Comparison of ENCODE assay signal across 1 cellular context in genomic region chr16:8866118-8866883, GRCh38.
TF ChIP-seq lines count a peak whose summit lies in the region.

No MANE protein-coding gene starts in this region.

TF ChIP-seq in HepG2, 621 proteins besides CTCF, POLR2A, EP300 and RAD21 (continued from another document and continues in another):
- peak; percentile 77 for TF ChIP-seq THRA (CRISPR knock-in tag; IDR thresholded peaks at IDR 0.05; ENCODE audit: borderline replicate concordance)
- TF ChIP-seq ZNF652 (CRISPR knock-in tag; IDR thresholded peaks at IDR 0.05; ENCODE audit: borderline replicate concordance, low read depth) = no peak
- TF ChIP-seq HHEX (CRISPR knock-in tag; IDR thresholded peaks at IDR 0.05) = no peak; the same call in 1 of the 2 replicates
- TF ChIP-seq HMGXB4 (CRISPR knock-in tag; IDR thresholded peaks at IDR 0.05; ENCODE audit: borderline replicate concordance in 1 of 2, low read depth in 1 of 2) = peak in 1 of 2 experiments; percentile 49; a peak in 1 of 4 replicates
- TF ChIP-seq MZF1 (CRISPR knock-in tag; IDR thresholded peaks at IDR 0.05; ENCODE audit: borderline replicate concordance) = no peak; the same call in 1 of the 2 replicates
- TF ChIP-seq ZGPAT (CRISPR knock-in tag; IDR thresholded peaks at IDR 0.05) = peak; percentile 66; the same call in 1 of the 2 replicates
- TF ChIP-seq ZNF280B (CRISPR knock-in tag; IDR thresholded peaks at IDR 0.05; ENCODE audit: borderline replicate concordance) = no peak; the same call in 1 of the 2 replicates
- TF ChIP-seq MAF1 (CRISPR knock-in tag; IDR thresholded peaks at IDR 0.05; ENCODE audit: borderline replicate concordance) = no peak
- no peak; the same call in 1 of the 2 replicates for TF ChIP-seq ZNF234 (CRISPR knock-in tag; conservative IDR thresholded peaks at IDR 0.05)
- TF ChIP-seq FOXM1 (CRISPR knock-in tag; IDR thresholded peaks at IDR 0.05) = no peak
- TF ChIP-seq BHLHE40 (IDR thresholded peaks at IDR 0.05; ENCODE audit: low read length) = peak; percentile 90
- no peak for TF ChIP-seq ZFP36 (IDR thresholded peaks at IDR 0.05; ENCODE audit: borderline replicate concordance, low read depth, low read length, partially characterized antibody)
- no peak for TF ChIP-seq ZNF784 (CRISPR knock-in tag; IDR thresholded peaks at IDR 0.05; ENCODE audit: borderline replicate concordance)
- TF ChIP-seq DPF2 (CRISPR knock-in tag; IDR thresholded peaks at IDR 0.05; ENCODE audit: borderline replicate concordance, low read depth) = no peak
- TF ChIP-seq SMARCE1 (IDR thresholded peaks at IDR 0.05; ENCODE audit: borderline replicate concordance) = no peak
- TF ChIP-seq FUBP1 (CRISPR knock-in tag; IDR thresholded peaks at IDR 0.05; ENCODE audit: borderline replicate concordance) = no peak
- TF ChIP-seq ESRRA (CRISPR knock-in tag; IDR thresholded peaks at IDR 0.05; ENCODE audit: low read depth) = 0 out of 2 replicates have a peak, but pooled peaks have one; percentile 27
- no peak for TF ChIP-seq RNF219 (CRISPR knock-in tag; IDR thresholded peaks at IDR 0.05)
- TF ChIP-seq ZNF121 (CRISPR knock-in tag; IDR thresholded peaks at IDR 0.05) = peak; percentile 98
- TF ChIP-seq ZNF597 (CRISPR knock-in tag; IDR thresholded peaks at IDR 0.05) = no peak
- TF ChIP-seq HES4 (CRISPR knock-in tag; IDR thresholded peaks at IDR 0.05; ENCODE audit: borderline replicate concordance) = peak; percentile 90
- TF ChIP-seq PCBP2 (optimal IDR thresholded peaks at IDR 0.05; ENCODE audit: low read depth, low read length, poor library complexity, severe bottlenecking) = no peak
- TF ChIP-seq TSC22D2 (CRISPR knock-in tag; IDR thresholded peaks at IDR 0.05; ENCODE audit: borderline replicate concordance) = peak; percentile 92; the same call in 1 of the 2 replicates
- peak; percentile 23; the same call in 1 of the 2 replicates for TF ChIP-seq GZF1 (CRISPR knock-in tag; IDR thresholded peaks at IDR 0.05)
- TF ChIP-seq HNRNPL (IDR thresholded peaks at IDR 0.05; ENCODE audit: low read depth, low read length) = no peak
- no peak for TF ChIP-seq SP1 (IDR thresholded peaks at IDR 0.05)
- TF ChIP-seq SP1 (CRISPR knock-in tag; IDR thresholded peaks at IDR 0.05) = 0 out of 2 replicates have a peak, but pooled peaks have one; percentile 8
- peak; percentile 57; the same call in 1 of the 2 replicates for TF ChIP-seq ZBTB33 (CRISPR knock-in tag; IDR thresholded peaks at IDR 0.05)
- peak; percentile 31; the same call in 1 of the 2 replicates for TF ChIP-seq HOMEZ (CRISPR knock-in tag; IDR thresholded peaks at IDR 0.05; ENCODE audit: low read depth)
- TF ChIP-seq ELF4 (CRISPR knock-in tag; IDR thresholded peaks at IDR 0.05; ENCODE audit: borderline replicate concordance) = no peak
- peak; percentile 73; the same call in 1 of the 2 replicates for TF ChIP-seq SALL2 (CRISPR knock-in tag; IDR thresholded peaks at IDR 0.05)
- peak; percentile 94 for TF ChIP-seq ATF7-NPFF (CRISPR knock-in tag; IDR thresholded peaks at IDR 0.05; ENCODE audit: low read depth)
- peak; percentile 76 for TF ChIP-seq MIER3 (CRISPR knock-in tag; IDR thresholded peaks at IDR 0.05; ENCODE audit: borderline replicate concordance)
- no peak for TF ChIP-seq ZBTB34 (CRISPR knock-in tag; IDR thresholded peaks at IDR 0.05)
- TF ChIP-seq ZMYM2 (CRISPR knock-in tag; IDR thresholded peaks at IDR 0.05) = no peak
- TF ChIP-seq HBP1 (CRISPR knock-in tag; IDR thresholded peaks at IDR 0.05; ENCODE audit: low read depth) = peak; percentile 91; the same call in 1 of the 2 replicates
- 0 out of 2 replicates have a peak, but pooled peaks have one; percentile 41 for TF ChIP-seq RXRA (CRISPR knock-in tag; IDR thresholded peaks at IDR 0.05)
